In the genomic region with DNA sequence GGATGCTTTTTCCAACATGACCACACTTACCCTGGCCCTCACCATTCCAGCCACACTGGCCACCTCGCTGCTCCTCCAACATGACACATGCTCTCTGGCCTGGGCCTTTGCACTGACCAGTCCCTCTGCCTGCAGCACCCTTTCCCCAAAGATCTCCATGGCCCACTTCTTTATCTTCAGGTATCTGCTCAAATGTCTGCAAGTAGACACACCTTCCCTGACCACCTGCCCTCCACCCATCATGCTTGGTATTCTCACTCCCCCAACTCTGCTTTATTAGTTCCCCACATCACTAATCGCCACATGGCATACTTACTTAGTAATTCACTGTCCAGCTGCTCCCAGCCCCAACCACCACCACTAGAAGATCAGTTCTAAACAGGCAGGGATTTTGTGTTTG, we compare ENCODE assay signal across 30 cellular contexts.
"Had no signal": no experiment of that assay in that cellular context is flagged by ENCODE, and none has a peak within 500 bp of the region (broad histone marks: within the 10 kb centered on the region; RNA-seq: fewer than 3 reads in every experiment).

No MANE protein-coding gene starts in this region.

- H3K9me3 Mint-ChIP-seq: activated CD8-positive, alpha-beta T cell treated with anti-CD3 and anti-CD28 coated beads for 36 hours; activated T-cell treated with anti-CD3 and anti-CD28 coated beads, Interleukin-2, amount 50 U/mL, for 4 hours; activated T-helper 17 cell treated with anti-CD3 and anti-CD28 coated beads, Interleukin-2, amount 50 U/mL, for 72 hours; central memory CD8-positive, alpha-beta T cell; WTC11 had no signal

- H3K4me3 ChIP-seq: coronary artery, gastrocnemius medialis, heart left ventricle had no signal

- H3K4me3 Mint-ChIP-seq: activated CD8-positive, alpha-beta T cell treated with anti-CD3 and anti-CD28 coated beads for 36 hours; activated naive CD8-positive, alpha-beta T cell; activated T-cell treated with anti-CD3 and anti-CD28 coated beads, Interleukin-2, amount 50 U/mL, for 4 hours; activated T-helper 17 cell treated with anti-CD3 and anti-CD28 coated beads, Interleukin-2, amount 50 U/mL, for 72 hours; central memory CD8-positive, alpha-beta T cell; WTC11 had no signal

- H3K4me1 Mint-ChIP-seq: activated T-helper 17 cell treated with anti-CD3 and anti-CD28 coated beads, Interleukin-2, amount 50 U/mL, for 72 hours; central memory CD8-positive, alpha-beta T cell had no signal

- H3K36me3 Mint-ChIP-seq: activated naive CD8-positive, alpha-beta T cell; WTC11 had no signal

- H3K27ac ChIP-seq: brain microvascular endothelial cell, coronary artery, foreskin keratinocyte, gastrocnemius medialis, heart left ventricle, VCaP had no signal

- H3K36me3 ChIP-seq: brain microvascular endothelial cell, gastrocnemius medialis, heart left ventricle had no signal

- H3K27me3 ChIP-seq: brain microvascular endothelial cell, foreskin keratinocyte, gastrocnemius medialis, heart left ventricle had no signal

- DNase-seq: activated CD4-positive, alpha-beta T cell treated with anti-CD3 and anti-CD28 coated beads for 48 hours; activated CD4-positive, alpha-beta T cell treated with anti-CD3 and anti-CD28 coated beads, Interleukin-2, amount 50 U/mL, for 1 hour; activated CD4-positive, alpha-beta T cell treated with anti-CD3 and anti-CD28 coated beads, Interleukin-2, amount 50 U/mL, for 48 hours; activated CD8-positive, alpha-beta memory T cell treated with anti-CD3 and anti-CD28 coated beads for 24 hours; activated CD8-positive, alpha-beta T cell treated with anti-CD3 and anti-CD28 coated beads for 36 hours; activated effector memory CD4-positive, alpha-beta T cell treated with Interleukin-2 at 50 U/mL for 16 hours; activated gamma-delta T cell treated with Interleukin-2 at 50 U/mL for 16 hours; activated naive CD4-positive, alpha-beta T cell treated with anti-CD3 and anti-CD28 coated beads, Interleukin-2, amount 50 U/mL, for 16 hours; activated naive CD4-positive, alpha-beta T cell treated with Interleukin-2 at 50 U/mL for 16 hours; activated T-cell treated with anti-CD3 and anti-CD28 coated beads, Interleukin-2, amount 50 U/mL, for 4 hours; amniotic stem cell; anterior cingulate cortex; brain microvascular endothelial cell; dermis blood vessel endothelial cell; effector CD4-positive, alpha-beta T cell; foreskin keratinocyte; gastrocnemius medialis; glutamatergic neuron; heart left ventricle; T-helper 2 cell had no signal

- H3K27ac Mint-ChIP-seq: activated CD8-positive, alpha-beta T cell treated with anti-CD3 and anti-CD28 coated beads for 36 hours; activated naive CD8-positive, alpha-beta T cell; activated T-helper 17 cell treated with anti-CD3 and anti-CD28 coated beads, Interleukin-2, amount 50 U/mL, for 72 hours; WTC11 had no signal

- ATAC-seq: activated CD4-positive, CD25-positive, alpha-beta regulatory T cell treated with anti-CD3 and anti-CD28 coated beads, Interleukin-2, amount 50 U/mL, for 24 hours; activated CD8-positive, alpha-beta T cell treated with anti-CD3 and anti-CD28 coated beads for 36 hours; activated T-cell treated with anti-CD3 and anti-CD28 coated beads, Interleukin-2, amount 50 U/mL, for 4 hours; activated T-helper 17 cell treated with anti-CD3 and anti-CD28 coated beads, Interleukin-2, amount 50 U/mL, for 72 hours; esophagus mucosa; foreskin keratinocyte; gastrocnemius medialis; heart left ventricle; WTC11 had no signal

- H3K4me1 ChIP-seq: foreskin keratinocyte, gastrocnemius medialis had no signal

- FAIRE-seq: astrocyte, bronchial epithelial cell had no signal

- H3K9me3 ChIP-seq: gastrocnemius medialis, heart left ventricle had no signal
